Comparison of ENCODE assay signal across 1 cellular context in genomic region chr11:92388380-92388779, GRCh38.
TF ChIP-seq lines count a peak whose summit lies in the region.

No MANE protein-coding gene starts in this region.

TF ChIP-seq in WTC11, 78 proteins besides CTCF, POLR2A, EP300 and RAD21 (continued from another document):
- TF ChIP-seq ATF2 (CRISPR knock-in tag; IDR thresholded peaks at IDR 0.05; ENCODE audit: borderline replicate concordance, low read depth) (no peak), FOXK1 (CRISPR knock-in tag; IDR thresholded peaks at IDR 0.05) (no peak), PRDM15 (CRISPR knock-in tag; IDR thresholded peaks at IDR 0.05) (no peak), JUN (CRISPR knock-in tag; IDR thresholded peaks at IDR 0.05) (no peak), ATF6 (CRISPR knock-in tag; IDR thresholded peaks at IDR 0.05) (no peak)
TF ChIP-seq in WTC11: peak in this region for 0.
